In genomic region chr9:109974143-109974917, GRCh38 we compare ENCODE assay signal across 8 cellular contexts.
DNase-seq lines count a peak whose midpoint lies in the region; ATAC-seq and TF ChIP-seq lines count a peak whose summit lies in the region.

No MANE protein-coding gene starts in this region.

- no peaks in the 10 kb centered on the region for H3K36me3 ChIP-seq in Caco-2 (ENCODE audit: control insufficient read depth, insufficient read depth, low read length)

- BruUV-seq in Caco-2 (replicated peaks; lab: Mats Ljungman, UMichigan) = no TSS peak

- no peaks in the 10 kb centered on the region for H3K27me3 ChIP-seq in Caco-2 (replicated peaks; ENCODE audit: control insufficient read depth, insufficient read depth, low read length)

- no peaks in the 10 kb centered on the region for H3K4me1 ChIP-seq in Caco-2

- H3K4me3 Mint-ChIP-seq in Caco-2 (ENCODE audit: unreplicated experiment) = no peak overlapping the region

- intact Hi-C loops in Caco-2 (cut with micrococcal nuclease; ENCODE audit: unreplicated experiment) = no loop called here

- CTCF ChIA-PET in Caco-2 (lab: Charles Lee) = no interaction called here

- no peaks in the 10 kb centered on the region for H3K4me1 Mint-ChIP-seq in Caco-2 (ENCODE audit: low read depth, unreplicated experiment)

- no peaks in the 10 kb centered on the region for H3K9me3 ChIP-seq in Caco-2

- H3K36me3 Mint-ChIP-seq in Caco-2 (ENCODE audit: insufficient read depth, unreplicated experiment) = no peaks in the 10 kb centered on the region

- H3K9me3 Mint-ChIP-seq in Caco-2 (ENCODE audit: unreplicated experiment) = no peaks in the 10 kb centered on the region

- no peaks in the 10 kb centered on the region for H3K27me3 Mint-ChIP-seq in Caco-2 (ENCODE audit: insufficient read depth, unreplicated experiment)

- TF ChIP-seq CTCF in Caco-2 (IDR thresholded peaks at IDR 0.05; ENCODE audit: insufficient read depth in 1 of 2, low read depth in 1 of 2, low read length in 1 of 2, severe bottlenecking in 1 of 2, unreplicated experiment in 1 of 2) = no peak

- no peak overlapping the region for H3K4me3 ChIP-seq in Caco-2 (ENCODE audit: low read depth, low read length)

- DNase-seq in activated T-cell treated with anti-CD3 and anti-CD28 coated beads for 48 hours (ENCODE audit: low read depth) (peak; percentile 46), activated T-cell treated with anti-CD3 and anti-CD28 coated beads for 4 hours (no peak), HK-2 (ENCODE audit: unreplicated experiment) (no peak), Caco-2 (no peak)
- DNase-seq in activated CD4-positive, alpha-beta T cell treated with anti-CD3 and anti-CD28 coated beads, Interleukin-2, amount 50 U/mL, for 48 hours = peak; percentile 65 to 73
- DNase-seq in stimulated activated CD4-positive, alpha-beta T cell treated with anti-CD3 and anti-CD28 coated beads, Interleukin-12 subunit alpha, Interleukin-12 subunit beta, amount 100 ng/mL, for 48 hours (ENCODE audit: low read depth in 2 of 3, low spot score in 1 of 3) = peak in 2 of 3 donors; percentile 54 to 64
- DNase-seq in central memory CD4-positive, alpha-beta T cell = no peak

- peak; percentile 67 for ATAC-seq in HG03103 (IDR thresholded peaks at IDR 0.05; ENCODE audit: low read depth, unreplicated experiment)

- POLR2A ChIA-PET in Caco-2 (lab: Charles Lee) = no interaction called here

- H3K27ac Mint-ChIP-seq in Caco-2 (ENCODE audit: unreplicated experiment) = no peak overlapping the region

Comparison
In these comparisons a context has a peak if more than half of its experiments do, and no peak if none do; other contexts are left out.
1. DNase-seq: peak in activated T-cell treated with anti-CD3 and anti-CD28 coated beads for 48 hours (single experiment), activated CD4-positive, alpha-beta T cell treated with anti-CD3 and anti-CD28 coated beads, Interleukin-2, amount 50 U/mL, for 48 hours (2 of 2) and stimulated activated CD4-positive, alpha-beta T cell treated with anti-CD3 and anti-CD28 coated beads, Interleukin-12 subunit alpha, Interleukin-12 subunit beta, amount 100 ng/mL, for 48 hours (2 of 3); none in activated T-cell treated with anti-CD3 and anti-CD28 coated beads for 4 hours (single experiment), HK-2 (single experiment), central memory CD4-positive, alpha-beta T cell (single experiment) and Caco-2 (0 of 2).